Comparison of ENCODE assay signal across 36 cellular contexts in genomic region chr19:6343462-6343861, GRCh38. TPM values are rescaled to one million over a fixed set of nuclear protein-coding genes. Genes with fewer than 3 reads are reported as not detected.
DNase-seq lines count a peak whose midpoint lies in the region; ATAC-seq, FAIRE-seq and TF ChIP-seq lines count a peak whose summit lies in the region.
"Had no signal": no experiment of that assay in that cellular context is flagged by ENCODE, and none has a peak within 500 bp of the region (broad histone marks: within the 10 kb centered on the region; RNA-seq: fewer than 3 reads in every experiment).

No MANE protein-coding gene starts in this region.

- no peak for TF ChIP-seq EP300 in HepG2 (IDR thresholded peaks at IDR 0.05; ENCODE audit: low read depth in 2 of 2, low read length in 2 of 2)
- no peak for TF ChIP-seq EP300 in HepG2 (CRISPR knock-in tag; IDR thresholded peaks at IDR 0.05; ENCODE audit: borderline replicate concordance)

- H3K4me1 ChIP-seq in HepG2 (ENCODE audit: insufficient read depth, low read length): 0 out of 2 replicates have a peak, but pooled peaks cover 6% of the 10 kb centered on the region
- H3K4me1 ChIP-seq in right lobe of liver: no peaks in the 10 kb centered on the region
- H3K4me1 ChIP-seq in gastrocnemius medialis: no peaks in the 10 kb centered on the region
- H3K4me1 ChIP-seq: Caco-2, esophagus muscularis mucosa, gastroesophageal sphincter, left ventricle myocardium inferior, upper lobe of right lung had no signal

- in situ Hi-C loops in HepG2 (cut with HindIII; ENCODE audit: extremely low pct_ligation_motif_present, low pct_unique_long_range_greater_than_20kb): no loop called here
- in situ Hi-C loops in KBM-7 (cut with MboI; ENCODE audit: low pct_unique_long_range_greater_than_20kb, low sequenced_read_pairs): no loop called here
- in situ Hi-C loops in gastrocnemius medialis (cut with MboI; ENCODE audit: low sequenced_read_pairs in 4 of 4): no loop called here

- H2AFZ ChIP-seq in HepG2 (ENCODE audit: low read length) (no peak overlapping the region), SU-DHL-6 (ENCODE audit: low read depth, low read length, severe bottlenecking) (peak overlapping the region; percentile 3)
- H2AFZ ChIP-seq: PC-9 had no signal

- H3K27ac ChIP-seq in HepG2 (ENCODE audit: extremely low read length, insufficient read depth, low read length): no peak overlapping the region
- H3K27ac ChIP-seq in right lobe of liver: no peak overlapping the region
- H3K27ac ChIP-seq in SU-DHL-6 (ENCODE audit: low read depth, low read length): no peak overlapping the region
- no peak overlapping the region for H3K27ac ChIP-seq in gastrocnemius medialis
- no peak overlapping the region for H3K27ac ChIP-seq in caudate nucleus (ENCODE audit: low read depth, low read length)
- H3K27ac ChIP-seq: esophagus muscularis mucosa, gastroesophageal sphincter, left ventricle myocardium inferior, PC-9, upper lobe of right lung had no signal

- H4K20me1 ChIP-seq in HepG2 (ENCODE audit: insufficient read depth, low read length) (no peaks in the 10 kb centered on the region), SU-DHL-6 (ENCODE audit: low read depth, low read length) (no peaks in the 10 kb centered on the region)

- TF ChIP-seq CTCF in HepG2 (CRISPR knock-in tag; IDR thresholded peaks at IDR 0.05) (no peak), right lobe of liver (IDR thresholded peaks at IDR 0.05) (no peak), SU-DHL-6 (IDR thresholded peaks at IDR 0.05; ENCODE audit: insufficient read depth, low read length, poor library complexity, severe bottlenecking) (no peak), gastrocnemius medialis (IDR thresholded peaks at IDR 0.05 in 4 of 5, conservative IDR thresholded peaks at IDR 0.05 in 1 of 5) (no peak)

- H3K9me2 ChIP-seq in SU-DHL-6 (replicated peaks; ENCODE audit: insufficient read depth, low read length): no peaks in the 10 kb centered on the region

- DNase-seq in HepG2 (ENCODE audit: low spot score) (no peak), right lobe of liver (no peak), KBM-7 (peak; percentile 16), gastrocnemius medialis (no peak), caudate nucleus (lab: John Stamatoyannopoulos, UW) (no peak), urothelium cell line (ENCODE audit: low spot score) (no peak), foreskin melanocyte (no peak)
- DNase-seq: activated CD4-positive, CD25-positive, alpha-beta regulatory T cell treated with anti-CD3 and anti-CD28 coated beads, Interleukin-2, amount 50 U/mL, for 72 hours; activated effector memory CD4-positive, alpha-beta T cell treated with Interleukin-2 at 50 U/mL for 16 hours; activated T-cell treated with anti-CD3 and anti-CD28 coated beads for 4 hours; C1 segment of cervical spinal cord; Caco-2; dermis blood vessel endothelial cell; GOT3; hypothalamus; Kasumi-1; left ventricle myocardium inferior; mesendoderm; NCI-H1105; NCI-H187 treated with DMSO at 0.1 percent for 48 hours; NCI-H2171 treated with DMSO at 0.1 percent for 48 hours; NCI-H510A treated with DMSO at 0.1 percent for 48 hours; PC-9; Right ventricle myocardium superior; stimulated activated CD4-positive, alpha-beta T cell treated with anti-CD3 and anti-CD28 coated beads, Interleukin-12 subunit alpha, Interleukin-12 subunit beta, amount 100 ng/mL, for 4 hours; stimulated activated CD4-positive, alpha-beta T cell treated with anti-CD3 and anti-CD28 coated beads, Interleukin-4, amount 100 ng/mL, for 1 hour; substantia nigra; SW 1271; T1000; upper lobe of right lung had no signal

- no peak overlapping the region for H3K4me2 ChIP-seq in HepG2 (ENCODE audit: low read depth, low read length)
- H3K4me2 ChIP-seq in SU-DHL-6 (ENCODE audit: low read depth, low read length, poor library complexity, severe bottlenecking): no peak overlapping the region
- H3K4me2 ChIP-seq: PC-9 had no signal

- intact Hi-C loops in HepG2 (cut with micrococcal nuclease; ENCODE audit: unreplicated experiment): no loop called here
- intact Hi-C loops in right lobe of liver (cut with DNase I): no loop called here
- intact Hi-C loops in gastrocnemius medialis (cut with DNase I; ENCODE audit: low total_unique reads): no loop called here

- 46% methylated on average over 1 of the region's 1 CpG for WGBS in HepG2 (ENCODE audit: low lambda C conversion rate)
- no CpG with 5 or more reads among the region's 1 CpG for WGBS in right lobe of liver (ENCODE audit: insufficient coverage, low coverage, low lambda C conversion rate, missing lambda C conversion rate)

- TF ChIP-seq RAD21 in HepG2 (CRISPR knock-in tag; IDR thresholded peaks at IDR 0.05): no peak

- H3K9ac ChIP-seq in HepG2 (ENCODE audit: insufficient read depth, low read depth, low read length): no peak overlapping the region
- no peak overlapping the region for H3K9ac ChIP-seq in SU-DHL-6 (ENCODE audit: low read length)

- no peaks in the 10 kb centered on the region for H3K9me3 ChIP-seq in HepG2 (ENCODE audit: low read length)
- H3K9me3 ChIP-seq in right lobe of liver: no peaks in the 10 kb centered on the region
- H3K9me3 ChIP-seq in SU-DHL-6 (ENCODE audit: insufficient read depth, low read length): no peaks in the 10 kb centered on the region
- H3K9me3 ChIP-seq in gastrocnemius medialis: no peaks in the 10 kb centered on the region
- H3K9me3 ChIP-seq: esophagus muscularis mucosa, gastroesophageal sphincter, left ventricle myocardium inferior, upper lobe of right lung had no signal

- no peaks in the 10 kb centered on the region for H3K27me3 ChIP-seq in HepG2 (ENCODE audit: control insufficient read depth in 1 of 2, insufficient read depth in 2 of 2, low read length in 2 of 2)
- no peaks in the 10 kb centered on the region for H3K27me3 ChIP-seq in right lobe of liver
- H3K27me3 ChIP-seq in SU-DHL-6 (ENCODE audit: low read length): no peaks in the 10 kb centered on the region
- H3K27me3 ChIP-seq in gastrocnemius medialis: peaks cover 0 to 6% (median 0%) of the 10 kb centered on the region in 3 donors
- H3K27me3 ChIP-seq: esophagus muscularis mucosa, upper lobe of right lung had no signal

- H3F3A ChIP-seq in SU-DHL-6 (ENCODE audit: insufficient read depth): no peaks in the 10 kb centered on the region

- POLR2A ChIA-PET in HepG2 (lab: Yijun Ruan, JAX): no interaction called here

- H3K36me3 ChIP-seq in HepG2 (replicated peaks in 1 of 2; ENCODE audit: control insufficient read depth in 1 of 2, insufficient read depth in 2 of 2, low read length in 2 of 2): no peaks in the 10 kb centered on the region
- H3K36me3 ChIP-seq in right lobe of liver: no peaks in the 10 kb centered on the region
- no peaks in the 10 kb centered on the region for H3K36me3 ChIP-seq in SU-DHL-6 (ENCODE audit: low read length)
- no peaks in the 10 kb centered on the region for H3K36me3 ChIP-seq in gastrocnemius medialis
- H3K36me3 ChIP-seq: esophagus muscularis mucosa, gastroesophageal sphincter, left ventricle myocardium inferior, upper lobe of right lung had no signal

- FAIRE-seq in HepG2 (lab: Jason Lieb, UNC): no peak
- FAIRE-seq in urothelium cell line (lab: Jason Lieb, UNC): no peak

- no peak for TF ChIP-seq POLR2A in HepG2 (IDR thresholded peaks at IDR 0.05; ENCODE audit: insufficient read depth in 1 of 2, low read depth in 2 of 2, low read length in 2 of 2)
- TF ChIP-seq POLR2A in right lobe of liver (IDR thresholded peaks at IDR 0.05): no peak
- no peak for TF ChIP-seq POLR2A in gastrocnemius medialis (IDR thresholded peaks at IDR 0.05)

- CTCF ChIA-PET in HepG2 (lab: Yijun Ruan, JAX; ENCODE audit: low intra/inter-chr PET ratio, low total read pairs): no interaction called here

- H3K4me3 ChIP-seq in HepG2 (replicated peaks in 1 of 3; ENCODE audit: insufficient read depth in 1 of 3, low read depth in 2 of 3, low read length in 3 of 3) (no peak overlapping the region), right lobe of liver (no peak overlapping the region), SU-DHL-6 (ENCODE audit: insufficient read depth, low read length, poor library complexity, severe bottlenecking) (no peak overlapping the region), gastrocnemius medialis (no peak overlapping the region)
- H3K4me3 ChIP-seq: esophagus muscularis mucosa, gastroesophageal sphincter, left ventricle myocardium inferior, PC-9, upper lobe of right lung had no signal

- ATAC-seq in HepG2 (no peak), right lobe of liver (no peak), gastrocnemius medialis (no peak)
- ATAC-seq: gastroesophageal sphincter; sciatic nerve; stimulated activated effector memory CD8-positive, alpha-beta T cell treated with anti-CD3 and anti-CD28 coated beads, Interleukin-12 subunit alpha, Interleukin-12 subunit beta, amount 100 ng/mL, for 72 hours; upper lobe of right lung had no signal

- no peaks in the 10 kb centered on the region for H3K79me2 ChIP-seq in HepG2 (ENCODE audit: insufficient read depth, low read length)
- no peaks in the 10 kb centered on the region for H3K79me2 ChIP-seq in SU-DHL-6 (ENCODE audit: insufficient read depth, low read length)

- no TSS peak for BruUV-seq in HepG2 (replicated peaks; lab: Mats Ljungman, UMichigan)

RNA-seq across cellular contexts. Expression of gene ACER1, which starts 10.1 kb away (rescaled TPM):
- not detected in 2 replicates for total RNA-seq in HepG2 (2016; rRNA removed; fragmentation: Illumina TruSeq; extraction: Trizol)
- not detected in 2 replicates for total RNA-seq in HepG2 (2016; cell fraction: cytosol; rRNA removed; fragmentation: Illumina TruSeq; extraction: Trizol; ENCODE audit: low read depth)
- not detected in 2 replicates for total RNA-seq in HepG2 (2016; cell fraction: insoluble cytoplasmic fraction; rRNA removed; fragmentation: Illumina TruSeq; extraction: Trizol)
- total RNA-seq in HepG2 (2016; cell fraction: membrane; rRNA removed; fragmentation: Illumina TruSeq; extraction: Trizol): not detected in 2 replicates
- not detected in 2 replicates for total RNA-seq in HepG2 (2016; cell fraction: nucleus; rRNA removed; fragmentation: Illumina TruSeq; extraction: Trizol)
- not detected in 2 replicates for polyA plus RNA-seq in HepG2 (2011; rRNA removed)
- polyA plus RNA-seq in HepG2 (2011; cell fraction: cytosol; rRNA removed): not detected in 2 replicates
- polyA plus RNA-seq in HepG2 (2011; cell fraction: nucleus; rRNA removed): not detected in 2 replicates
- not detected in 2 replicates for polyA plus RNA-seq in HepG2 (2012)
- polyA plus RNA-seq in HepG2 (2016; cell fraction: cytosol; fragmentation: Illumina TruSeq; extraction: Trizol; ENCODE audit: low read depth): not detected in 2 replicates
- polyA plus RNA-seq in HepG2 (2016; cell fraction: insoluble cytoplasmic fraction; fragmentation: Illumina TruSeq; extraction: Trizol; ENCODE audit: low read depth): not detected in 2 replicates
- polyA plus RNA-seq in HepG2 (2016; cell fraction: membrane; fragmentation: Illumina TruSeq; extraction: Trizol; ENCODE audit: low read depth): not detected in 2 replicates
- not detected in 2 replicates for polyA plus RNA-seq in HepG2 (2016; cell fraction: nucleus; fragmentation: Illumina TruSeq; extraction: Trizol; ENCODE audit: insufficient read depth, low read depth)
- not detected in 2 replicates for polyA minus RNA-seq in HepG2 (2011; rRNA and poly(A)+ RNA removed; ENCODE audit: low replicate concordance)
- polyA minus RNA-seq in HepG2 (2011; cell fraction: cytosol; rRNA and poly(A)+ RNA removed): not detected in 2 replicates
- polyA minus RNA-seq in HepG2 (2011; cell fraction: nucleus; rRNA and poly(A)+ RNA removed): not detected in 2 replicates
- total RNA-seq in right lobe of liver: under 1 TPM in 1 of 6 experiments, not detected in 5; 0.48 TPM
- not detected for total RNA-seq in gastrocnemius medialis
- total RNA-seq: Caco-2, dermis blood vessel endothelial cell, esophagus muscularis mucosa, gastroesophageal sphincter, left ventricle myocardium inferior, PC-9, progenitor cell of endocrine pancreas, Right ventricle myocardium superior, sciatic nerve, upper lobe of right lung had no signal

RNA-seq across cellular contexts. Expression of gene CLPP, which starts 17.9 kb away (rescaled TPM):
- total RNA-seq in HepG2 (2016; rRNA removed; fragmentation: Illumina TruSeq; extraction: Trizol): 45.3 and 46.6 TPM in 2 replicates
- 152 and 166 TPM in 2 replicates for total RNA-seq in HepG2 (2016; cell fraction: cytosol; rRNA removed; fragmentation: Illumina TruSeq; extraction: Trizol; ENCODE audit: low read depth)
- 32.9 and 56.9 TPM in 2 replicates for total RNA-seq in HepG2 (2016; cell fraction: insoluble cytoplasmic fraction; rRNA removed; fragmentation: Illumina TruSeq; extraction: Trizol)
- total RNA-seq in HepG2 (2016; cell fraction: membrane; rRNA removed; fragmentation: Illumina TruSeq; extraction: Trizol): 107 and 109 TPM in 2 replicates
- total RNA-seq in HepG2 (2016; cell fraction: nucleus; rRNA removed; fragmentation: Illumina TruSeq; extraction: Trizol): 20.2 and 28.2 TPM in 2 replicates
- 68.4 and 72.3 TPM in 2 replicates for polyA plus RNA-seq in HepG2 (2011; rRNA removed)
- polyA plus RNA-seq in HepG2 (2011; cell fraction: cytosol; rRNA removed): 91.9 and 175 TPM in 2 replicates
- 80.6 and 81.0 TPM in 2 replicates for polyA plus RNA-seq in HepG2 (2011; cell fraction: nucleus; rRNA removed)
- 42.1 and 53.9 TPM in 2 replicates for polyA plus RNA-seq in HepG2 (2012)
- 192 and 215 TPM in 2 replicates for polyA plus RNA-seq in HepG2 (2016; cell fraction: cytosol; fragmentation: Illumina TruSeq; extraction: Trizol; ENCODE audit: low read depth)
- 50.0 and 71.7 TPM in 2 replicates for polyA plus RNA-seq in HepG2 (2016; cell fraction: insoluble cytoplasmic fraction; fragmentation: Illumina TruSeq; extraction: Trizol; ENCODE audit: low read depth)
- 128 TPM in 2 replicates for polyA plus RNA-seq in HepG2 (2016; cell fraction: membrane; fragmentation: Illumina TruSeq; extraction: Trizol; ENCODE audit: low read depth)
- 47.5 and 49.3 TPM in 2 replicates for polyA plus RNA-seq in HepG2 (2016; cell fraction: nucleus; fragmentation: Illumina TruSeq; extraction: Trizol; ENCODE audit: insufficient read depth, low read depth)
- polyA minus RNA-seq in HepG2 (2011; rRNA and poly(A)+ RNA removed; ENCODE audit: low replicate concordance): 74.2 and 90.7 TPM in 2 replicates
- 19.5 and 26.8 TPM in 2 replicates for polyA minus RNA-seq in HepG2 (2011; cell fraction: cytosol; rRNA and poly(A)+ RNA removed)
- 6.1 and 7.1 TPM in 2 replicates for polyA minus RNA-seq in HepG2 (2011; cell fraction: nucleus; rRNA and poly(A)+ RNA removed)
- 100 to 1,000 TPM in 2 of 6 experiments, 10 to 100 TPM in 4; 38.0 to 112 (median 53.8) TPM for total RNA-seq in right lobe of liver
- 100 to 1,000 TPM; 143 to 168 (median 163) TPM for total RNA-seq in gastrocnemius medialis

RNA-seq across cellular contexts. Expression of gene ALKBH7, which starts 29.1 kb away (rescaled TPM):
- total RNA-seq in HepG2 (2016; rRNA removed; fragmentation: Illumina TruSeq; extraction: Trizol) (45.9 and 48.3 TPM in 2 replicates), right lobe of liver (10 to 100 TPM; 60.7 to 78.4 (median 72.2) TPM), gastrocnemius medialis (100 to 1,000 TPM in 1 of 4 donors, 10 to 100 TPM in 3; 42.2 to 112 (median 90.4) TPM)
- total RNA-seq in HepG2 (2016; cell fraction: cytosol; rRNA removed; fragmentation: Illumina TruSeq; extraction: Trizol; ENCODE audit: low read depth): 30.9 and 31.3 TPM in 2 replicates
- 51.6 and 55.7 TPM in 2 replicates for total RNA-seq in HepG2 (2016; cell fraction: insoluble cytoplasmic fraction; rRNA removed; fragmentation: Illumina TruSeq; extraction: Trizol)
- total RNA-seq in HepG2 (2016; cell fraction: membrane; rRNA removed; fragmentation: Illumina TruSeq; extraction: Trizol): 41.9 and 45.4 TPM in 2 replicates
- total RNA-seq in HepG2 (2016; cell fraction: nucleus; rRNA removed; fragmentation: Illumina TruSeq; extraction: Trizol): 18.3 and 18.4 TPM in 2 replicates
- polyA plus RNA-seq in HepG2 (2011; rRNA removed): 29.6 and 36.8 TPM in 2 replicates
- 29.3 and 56.9 TPM in 2 replicates for polyA plus RNA-seq in HepG2 (2011; cell fraction: cytosol; rRNA removed)
- polyA plus RNA-seq in HepG2 (2011; cell fraction: nucleus; rRNA removed): 20.4 and 21.6 TPM in 2 replicates
- polyA plus RNA-seq in HepG2 (2012): 21.7 and 27.2 TPM in 2 replicates
- 24.1 and 27.0 TPM in 2 replicates for polyA plus RNA-seq in HepG2 (2016; cell fraction: cytosol; fragmentation: Illumina TruSeq; extraction: Trizol; ENCODE audit: low read depth)
- 36.2 and 37.8 TPM in 2 replicates for polyA plus RNA-seq in HepG2 (2016; cell fraction: insoluble cytoplasmic fraction; fragmentation: Illumina TruSeq; extraction: Trizol; ENCODE audit: low read depth)
- polyA plus RNA-seq in HepG2 (2016; cell fraction: membrane; fragmentation: Illumina TruSeq; extraction: Trizol; ENCODE audit: low read depth): 30.0 and 31.3 TPM in 2 replicates
- 23.5 and 29.2 TPM in 2 replicates for polyA plus RNA-seq in HepG2 (2016; cell fraction: nucleus; fragmentation: Illumina TruSeq; extraction: Trizol; ENCODE audit: insufficient read depth, low read depth)
- 6.0 and 18.9 TPM in 2 replicates for polyA minus RNA-seq in HepG2 (2011; rRNA and poly(A)+ RNA removed; ENCODE audit: low replicate concordance)
- 11.2 and 13.7 TPM in 2 replicates for polyA minus RNA-seq in HepG2 (2011; cell fraction: cytosol; rRNA and poly(A)+ RNA removed)
- polyA minus RNA-seq in HepG2 (2011; cell fraction: nucleus; rRNA and poly(A)+ RNA removed): 3.2 and 4.4 TPM in 2 replicates

RNA-seq across cellular contexts. Expression of gene PSPN, which starts 32.3 kb away (rescaled TPM):
- total RNA-seq in HepG2 (2016; rRNA removed; fragmentation: Illumina TruSeq; extraction: Trizol): 0.95 and 1.1 TPM in 2 replicates
- total RNA-seq in HepG2 (2016; cell fraction: cytosol; rRNA removed; fragmentation: Illumina TruSeq; extraction: Trizol; ENCODE audit: low read depth): 0.18 and 0.20 TPM in 2 replicates
- 1.1 TPM in 2 replicates for total RNA-seq in HepG2 (2016; cell fraction: insoluble cytoplasmic fraction; rRNA removed; fragmentation: Illumina TruSeq; extraction: Trizol)
- total RNA-seq in HepG2 (2016; cell fraction: membrane; rRNA removed; fragmentation: Illumina TruSeq; extraction: Trizol): 0.48 and 0.65 TPM in 2 replicates
- 0.72 and 0.84 TPM in 2 replicates for total RNA-seq in HepG2 (2016; cell fraction: nucleus; rRNA removed; fragmentation: Illumina TruSeq; extraction: Trizol)
- polyA plus RNA-seq in HepG2 (2011; rRNA removed): 0.69 and 0.98 TPM in 2 replicates
- 0.68 and 0.69 TPM in 2 replicates for polyA plus RNA-seq in HepG2 (2011; cell fraction: cytosol; rRNA removed)
- 2.0 and 2.1 TPM in 2 replicates for polyA plus RNA-seq in HepG2 (2011; cell fraction: nucleus; rRNA removed)
- polyA plus RNA-seq in HepG2 (2012): 0.44 and 0.88 TPM in 2 replicates
- 0.12 TPM in 2 replicates for polyA plus RNA-seq in HepG2 (2016; cell fraction: cytosol; fragmentation: Illumina TruSeq; extraction: Trizol; ENCODE audit: low read depth)
- polyA plus RNA-seq in HepG2 (2016; cell fraction: insoluble cytoplasmic fraction; fragmentation: Illumina TruSeq; extraction: Trizol; ENCODE audit: low read depth): 1.1 and 1.8 TPM in 2 replicates
- polyA plus RNA-seq in HepG2 (2016; cell fraction: membrane; fragmentation: Illumina TruSeq; extraction: Trizol; ENCODE audit: low read depth): 0.45 TPM in 2 replicates
- polyA plus RNA-seq in HepG2 (2016; cell fraction: nucleus; fragmentation: Illumina TruSeq; extraction: Trizol; ENCODE audit: insufficient read depth, low read depth): 2.0 TPM in 2 replicates
- 2.0 and 2.9 TPM in 2 replicates for polyA minus RNA-seq in HepG2 (2011; rRNA and poly(A)+ RNA removed; ENCODE audit: low replicate concordance)
- polyA minus RNA-seq in HepG2 (2011; cell fraction: cytosol; rRNA and poly(A)+ RNA removed): 1.3 and 1.8 TPM in 2 replicates
- polyA minus RNA-seq in HepG2 (2011; cell fraction: nucleus; rRNA and poly(A)+ RNA removed): 1.2 and 1.3 TPM in 2 replicates
- 1 to 10 TPM in 3 of 6 experiments, under 1 TPM in 3; 0.55 to 1.9 (median 1.0) TPM for total RNA-seq in right lobe of liver
- total RNA-seq in gastrocnemius medialis: under 1 TPM; 0.15 to 0.75 (median 0.43) TPM

RNA-seq across cellular contexts. Expression of gene GTF2F1, which starts 49.5 kb away (rescaled TPM):
- 30.7 and 34.1 TPM in 2 replicates for total RNA-seq in HepG2 (2016; rRNA removed; fragmentation: Illumina TruSeq; extraction: Trizol)
- total RNA-seq in HepG2 (2016; cell fraction: cytosol; rRNA removed; fragmentation: Illumina TruSeq; extraction: Trizol; ENCODE audit: low read depth): 6.6 and 7.5 TPM in 2 replicates
- total RNA-seq in HepG2 (2016; cell fraction: insoluble cytoplasmic fraction; rRNA removed; fragmentation: Illumina TruSeq; extraction: Trizol): 29.0 and 34.4 TPM in 2 replicates
- total RNA-seq in HepG2 (2016; cell fraction: membrane; rRNA removed; fragmentation: Illumina TruSeq; extraction: Trizol): 16.5 and 20.0 TPM in 2 replicates
- total RNA-seq in HepG2 (2016; cell fraction: nucleus; rRNA removed; fragmentation: Illumina TruSeq; extraction: Trizol): 14.6 and 16.4 TPM in 2 replicates
- polyA plus RNA-seq in HepG2 (2011; rRNA removed): 26.0 and 27.8 TPM in 2 replicates
- 32.7 and 42.5 TPM in 2 replicates for polyA plus RNA-seq in HepG2 (2011; cell fraction: cytosol; rRNA removed)
- polyA plus RNA-seq in HepG2 (2011; cell fraction: nucleus; rRNA removed): 26.0 and 28.8 TPM in 2 replicates
- 27.7 and 33.9 TPM in 2 replicates for polyA plus RNA-seq in HepG2 (2012)
- polyA plus RNA-seq in HepG2 (2016; cell fraction: cytosol; fragmentation: Illumina TruSeq; extraction: Trizol; ENCODE audit: low read depth): 10.1 and 10.5 TPM in 2 replicates
- polyA plus RNA-seq in HepG2 (2016; cell fraction: insoluble cytoplasmic fraction; fragmentation: Illumina TruSeq; extraction: Trizol; ENCODE audit: low read depth): 48.2 and 57.9 TPM in 2 replicates
- polyA plus RNA-seq in HepG2 (2016; cell fraction: membrane; fragmentation: Illumina TruSeq; extraction: Trizol; ENCODE audit: low read depth): 16.8 and 18.4 TPM in 2 replicates
- polyA plus RNA-seq in HepG2 (2016; cell fraction: nucleus; fragmentation: Illumina TruSeq; extraction: Trizol; ENCODE audit: insufficient read depth, low read depth): 54.2 and 60.4 TPM in 2 replicates
- polyA minus RNA-seq in HepG2 (2011; rRNA and poly(A)+ RNA removed; ENCODE audit: low replicate concordance): 28.2 and 31.6 TPM in 2 replicates
- polyA minus RNA-seq in HepG2 (2011; cell fraction: cytosol; rRNA and poly(A)+ RNA removed): 20.6 and 23.2 TPM in 2 replicates
- polyA minus RNA-seq in HepG2 (2011; cell fraction: nucleus; rRNA and poly(A)+ RNA removed): 11.4 and 11.5 TPM in 2 replicates
- 10 to 100 TPM; 12.8 to 22.7 (median 19.8) TPM for total RNA-seq in right lobe of liver
- 10 to 100 TPM; 11.4 to 34.8 (median 22.4) TPM for total RNA-seq in gastrocnemius medialis
